ENCODE assay signal across 11 cellular contexts in the genomic region with DNA sequence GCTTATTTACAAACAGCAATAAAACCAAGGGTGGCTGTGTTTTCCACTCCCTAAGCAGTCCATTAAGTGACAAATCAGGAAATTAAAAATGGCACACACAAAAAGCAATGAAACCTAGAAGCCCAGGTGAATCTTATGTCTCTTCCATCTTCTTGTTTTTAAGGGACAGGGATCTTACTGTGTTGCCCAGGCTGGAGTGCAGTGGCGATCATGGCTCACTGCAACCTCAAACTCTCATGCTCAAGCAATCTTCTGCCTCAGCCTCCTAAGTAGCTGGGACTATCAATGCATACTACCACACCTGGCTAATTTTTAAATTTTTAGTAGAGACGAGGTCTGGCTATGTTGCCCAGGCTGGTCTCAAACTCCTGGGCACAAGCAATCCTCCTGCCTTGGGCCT. TPM values are rescaled to one million over a fixed set of nuclear protein-coding genes. Genes with fewer than 3 reads are reported as not detected.
A peak's percentile ranks its signal among the peaks of the same experiment; 100 is the strongest.
DNase-seq lines count a peak whose midpoint lies in the region; ATAC-seq and TF ChIP-seq lines count a peak whose summit lies in the region.
"Had no signal": no experiment of that assay in that cellular context is flagged by ENCODE, and none has a peak within 500 bp of the region (broad histone marks: within the 10 kb centered on the region; RNA-seq: fewer than 3 reads in every experiment).

No MANE protein-coding gene starts in this region.

- H3K4me1 Mint-ChIP-seq in CD8-positive, alpha-beta memory T cell = peaks cover 32 to 37% (median 37%) of the 10 kb centered on the region in 3 donors

- H3K27me3 ChIP-seq in CD8-positive, alpha-beta memory T cell (ENCODE audit: insufficient read depth, low read length, poor library complexity, severe bottlenecking) = no peaks in the 10 kb centered on the region
- H3K27me3 ChIP-seq in MG63 (no peaks in the 10 kb centered on the region), psoas muscle (ENCODE audit: insufficient read depth in 3 of 3, low read length in 2 of 3) (no peaks in the 10 kb centered on the region)

- 94 to 98% (median 95%) methylated on average over 2 of the region's 2 CpGs for WGBS in psoas muscle, 3 donors

- ATAC-seq in psoas muscle (no peak), HG03108 (IDR thresholded peaks at IDR 0.05; ENCODE audit: unreplicated experiment) (no peak), HG03280 (IDR thresholded peaks at IDR 0.05; ENCODE audit: unreplicated experiment) (no peak)

- H3K27me3 Mint-ChIP-seq in CD8-positive, alpha-beta memory T cell = no peaks in the 10 kb centered on the region

- DNase-seq in CD8-positive, alpha-beta memory T cell = no peak
- DNase-seq in MG63 (no peak), epithelial cell of esophagus (ENCODE audit: low read depth) (no peak), psoas muscle (no peak), 8988T (no peak), inferior parietal cortex (ENCODE audit: extremely low spot score) (no peak)
- DNase-seq: NCI-H1048, NCI-H748 treated with DMSO at 0.1 percent for 48 hours, T-helper 9 cell had no signal

- no peaks in the 10 kb centered on the region for H3K9me3 ChIP-seq in CD8-positive, alpha-beta memory T cell (ENCODE audit: low read length)
- H3K9me3 ChIP-seq in MG63 = no peaks in the 10 kb centered on the region
- H3K9me3 ChIP-seq in psoas muscle = no peaks in the 10 kb centered on the region

- H3K27ac ChIP-seq in CD8-positive, alpha-beta memory T cell (ENCODE audit: low read depth, low read length) = no peak overlapping the region
- H3K27ac ChIP-seq in psoas muscle = peak overlapping the region; percentile 76

- H3K4me1 ChIP-seq in CD8-positive, alpha-beta memory T cell (ENCODE audit: insufficient read depth, low read length) = peaks cover 23% of the 10 kb centered on the region
- peaks cover 32% of the 10 kb centered on the region for H3K4me1 ChIP-seq in psoas muscle

- H3K36me3 Mint-ChIP-seq in CD8-positive, alpha-beta memory T cell = peaks cover 0 to 2% (median 1%) of the 10 kb centered on the region in 3 donors

- POLR2A ChIA-PET in CD8-positive, alpha-beta memory T cell (lab: Charles Lee) = interaction anchor here (0.5 kb wide), 1 partner anchor 32 kb away, joined by 5 read pairs; no protein-coding TSS in a partner anchor

- no peak for TF ChIP-seq CTCF in epithelial cell of esophagus (IDR thresholded peaks at IDR 0.05; ENCODE audit: insufficient read depth, low read depth, low read length, missing control alignments)
- TF ChIP-seq CTCF in psoas muscle (IDR thresholded peaks at IDR 0.05) = no peak

- H3K4me3 Mint-ChIP-seq in CD8-positive, alpha-beta memory T cell = peak overlapping the region in 5 of 7 donors; percentile 3 to 68 (median 54)

- intact Hi-C loops in psoas muscle (cut with DNase I) = loop anchor here in 1 of 2 donors (5.0 kb wide), 1 partner anchor 63 kb away; a partner anchor contains a TSS

- CTCF ChIA-PET in CD8-positive, alpha-beta memory T cell (lab: Charles Lee) = interaction anchor here (0.7 to 2.2 kb wide), 2 partner anchors 44 to 103 kb away, joined by 3 to 6 read pairs; no protein-coding TSS in a partner anchor

- H3K4me3 ChIP-seq in CD8-positive, alpha-beta memory T cell (ENCODE audit: low read length) = no peak overlapping the region
- H3K4me3 ChIP-seq in MG63 (peak overlapping the region; percentile 68), epithelial cell of esophagus (ENCODE audit: low read length) (peak overlapping the region; percentile 80), psoas muscle (peak overlapping the region; percentile 61)

- no peaks in the 10 kb centered on the region for H3K9me3 Mint-ChIP-seq in CD8-positive, alpha-beta memory T cell

- peak overlapping the region in 7 of 8 donors; percentile 56 to 89 (median 78) for H3K27ac Mint-ChIP-seq in CD8-positive, alpha-beta memory T cell

- no peaks in the 10 kb centered on the region for H3K36me3 ChIP-seq in CD8-positive, alpha-beta memory T cell (ENCODE audit: insufficient read depth, low read length)
- peaks cover 31% of the 10 kb centered on the region for H3K36me3 ChIP-seq in MG63
- peaks cover 0 to 13% of the 10 kb centered on the region in 2 donors for H3K36me3 ChIP-seq in psoas muscle (ENCODE audit: insufficient read depth in 1 of 2, low read depth in 1 of 2)

RNA-seq across cellular contexts. Expression of a gene that starts 52.4 kb away (rescaled TPM):
- 10 to 100 TPM; 55.4 to 62.1 TPM for total RNA-seq in CD8-positive, alpha-beta memory T cell
- polyA plus RNA-seq in CD8-positive, alpha-beta memory T cell = 47.4 TPM
- total RNA-seq in MG63 (2014; rRNA removed; shearing (Covaris generic); ENCODE audit: low replicate concordance) = 38.6 and 40.3 TPM in 2 replicates
- total RNA-seq in psoas muscle = 10 to 100 TPM in 1 of 4 donors, 1 to 10 TPM in 3; 5.2 to 10.7 (median 6.6) TPM
- polyA plus RNA-seq in psoas muscle = 1 to 10 TPM; 7.2 to 8.2 (median 7.5) TPM
